14 cellular contexts compared by ENCODE assay signal in the genomic region with DNA sequence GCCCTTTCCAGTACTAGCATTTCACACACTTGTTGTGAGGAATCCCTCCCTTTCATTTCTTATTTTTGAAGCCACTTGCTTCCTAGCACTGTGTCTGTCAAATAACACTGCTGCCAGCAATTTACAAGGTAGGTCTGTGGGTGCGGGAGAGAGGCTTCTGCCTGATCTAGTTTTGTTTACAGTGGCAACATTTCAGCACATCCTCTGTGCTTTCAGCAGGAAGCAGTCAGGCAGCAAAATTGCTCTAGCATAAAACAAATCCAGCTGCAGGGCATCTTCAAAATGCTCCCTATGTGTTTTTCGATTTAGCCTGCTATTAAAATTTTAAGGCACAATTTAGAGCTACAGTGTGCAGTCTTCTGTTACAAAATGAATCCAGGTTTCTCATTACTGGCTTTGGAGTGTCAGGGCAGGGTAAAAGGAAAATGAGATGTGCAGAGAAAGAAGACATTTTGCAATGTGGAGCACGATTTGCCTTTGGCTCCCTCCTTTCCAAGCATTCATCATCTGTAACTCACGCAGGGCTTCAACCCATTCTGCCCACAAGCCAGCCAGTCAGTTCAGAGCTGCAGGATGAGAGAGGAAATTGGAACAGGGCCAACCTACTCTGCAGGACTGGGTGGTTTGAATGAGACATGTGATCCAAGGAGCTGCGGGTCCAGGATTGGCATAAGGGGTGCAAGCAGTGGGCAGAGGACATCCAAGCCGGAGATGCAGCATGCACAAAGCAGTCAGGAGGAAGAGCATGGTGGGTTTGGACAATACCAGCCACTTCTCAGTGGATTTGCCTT.
DNase-seq lines count a peak whose midpoint lies in the region; ATAC-seq and TF ChIP-seq lines count a peak whose summit lies in the region.
"Had no signal": no experiment of that assay in that cellular context is flagged by ENCODE, and none has a peak within 500 bp of the region (broad histone marks: within the 10 kb centered on the region; RNA-seq: fewer than 3 reads in every experiment).

No MANE protein-coding gene starts in this region.

- H3K27ac ChIP-seq in right cardiac atrium (ENCODE audit: low read length) = no peak overlapping the region
- H3K27ac ChIP-seq: KMS-11, SJCRH30 had no signal

- H3K4me1 ChIP-seq in right cardiac atrium (ENCODE audit: control insufficient read depth, insufficient read depth, low read length) = no peaks in the 10 kb centered on the region
- H3K4me1 ChIP-seq: SJCRH30 had no signal

- H3K27ac Mint-ChIP-seq in mesothelial cell of epicardium (peak overlapping the region; percentile 26), HFFc6 (no peak overlapping the region)
- H3K27ac Mint-ChIP-seq: CD8-positive, alpha-beta T cell had no signal

- H3K4me1 Mint-ChIP-seq in mesothelial cell of epicardium = peaks cover 10% of the 10 kb centered on the region
- peaks cover 9% of the 10 kb centered on the region; the same call in 1 of the 2 replicates for H3K4me1 Mint-ChIP-seq in HFFc6 (ENCODE audit: low read depth)

- no peak overlapping the region for H3K4me3 ChIP-seq in right cardiac atrium (ENCODE audit: low read length)
- H3K4me3 ChIP-seq: SJCRH30 had no signal

- TF ChIP-seq CTCF in mesothelial cell of epicardium (IDR thresholded peaks at IDR 0.05; ENCODE audit: unreplicated experiment) (no peak), HFFc6 (IDR thresholded peaks at IDR 0.05) (no peak)

- H3K4me3 Mint-ChIP-seq in mesothelial cell of epicardium = no peak overlapping the region
- no peak overlapping the region for H3K4me3 Mint-ChIP-seq in HFFc6
- H3K4me3 Mint-ChIP-seq: CD8-positive, alpha-beta T cell had no signal

- H3K27me3 Mint-ChIP-seq in mesothelial cell of epicardium (ENCODE audit: low read depth) (peaks cover 9% of the 10 kb centered on the region), HFFc6 (ENCODE audit: insufficient read depth) (peaks cover 36% of the 10 kb centered on the region)

- peaks cover 9% of the 10 kb centered on the region for H3K9me3 Mint-ChIP-seq in mesothelial cell of epicardium
- H3K9me3 Mint-ChIP-seq in HFFc6 = no peaks in the 10 kb centered on the region
- H3K9me3 Mint-ChIP-seq: CD8-positive, alpha-beta T cell had no signal

- no peaks in the 10 kb centered on the region for H3K27me3 ChIP-seq in right cardiac atrium (ENCODE audit: control insufficient read depth, insufficient read depth)

- H3K36me3 Mint-ChIP-seq in mesothelial cell of epicardium (no peaks in the 10 kb centered on the region), HFFc6 (ENCODE audit: low read depth) (no peaks in the 10 kb centered on the region)
- H3K36me3 Mint-ChIP-seq: CD8-positive, alpha-beta T cell had no signal

- 53% methylated on average over 6 of the region's 6 CpGs for WGBS in right cardiac atrium

- no peaks in the 10 kb centered on the region for H3K9me3 ChIP-seq in right cardiac atrium (ENCODE audit: control insufficient read depth, low read length)
- H3K9me3 ChIP-seq: SJCRH30 had no signal

- DNase-seq in C1 segment of cervical spinal cord (lab: John Stamatoyannopoulos, UW) (peak in 11 of 14 donors; percentile 3 to 62 (median 26)), NCI-H2029 (lab: John Stamatoyannopoulos, UW) (peak; percentile 53), cerebellar cortex (ENCODE audit: low spot score) (peak; percentile 64), mesothelial cell of epicardium (ENCODE audit: low spot score in 2 of 2, unreplicated experiment in 2 of 2) (no peak), HFFc6 (no peak), right cardiac atrium (no peak)
- DNase-seq in activated CD4-positive, alpha-beta T cell treated with anti-CD3 and anti-CD28 coated beads for 4 hours = no peak
- DNase-seq in activated CD8-positive, alpha-beta memory T cell treated with anti-CD3 and anti-CD28 coated beads for 24 hours = no peak
- DNase-seq: activated gamma-delta T cell; CD8-positive, alpha-beta T cell; NCI-H82; SJCRH30; trophoblast cell had no signal

- ATAC-seq in right cardiac atrium = no peak
- ATAC-seq: CD8-positive, alpha-beta T cell had no signal

- intact Hi-C loops in right cardiac atrium (cut with DNase I) = no loop called here

Comparison
In these comparisons a context has a peak if more than half of its experiments do, and no peak if none do; other contexts are left out.
1. DNase-seq: peak in C1 segment of cervical spinal cord (11 of 14), NCI-H2029 (single experiment) and cerebellar cortex (single experiment); none in mesothelial cell of epicardium (0 of 2), HFFc6 (single experiment), activated CD4-positive, alpha-beta T cell treated with anti-CD3 and anti-CD28 coated beads for 4 hours (0 of 2), activated CD8-positive, alpha-beta memory T cell treated with anti-CD3 and anti-CD28 coated beads for 24 hours (single experiment) and right cardiac atrium (0 of 3).